In genomic region chr16:57043248-57043647, GRCh38 we compare ENCODE assay signal across 23 cellular contexts. TPM values are rescaled to one million over a fixed set of nuclear protein-coding genes. Genes with fewer than 3 reads are reported as not detected.
A peak's percentile ranks its signal among the peaks of the same experiment; 100 is the strongest.
DNase-seq lines count a peak whose midpoint lies in the region; ATAC-seq and TF ChIP-seq lines count a peak whose summit lies in the region.
"Had no signal": no experiment of that assay in that cellular context is flagged by ENCODE, and none has a peak within 500 bp of the region (broad histone marks: within the 10 kb centered on the region; RNA-seq: fewer than 3 reads in every experiment).

No MANE protein-coding gene starts in this region.

- H3K9me3 Mint-ChIP-seq in activated T-cell treated with anti-CD3 and anti-CD28 coated beads, Interleukin-2, amount 50 U/mL, for 24 hours = no peaks in the 10 kb centered on the region
- no peaks in the 10 kb centered on the region for H3K9me3 Mint-ChIP-seq in activated naive CD8-positive, alpha-beta T cell treated with anti-CD3 and anti-CD28 coated beads, Interleukin-2, amount 10 ng/mL, durations not matched to agents 7 days and 5 days
- H3K9me3 Mint-ChIP-seq in stimulated activated naive B cell treated with anti-CD40 and anti-IgM and Interleukin-4, amounts not matched to agents 10 μg/mL and 1 μg/mL and 100 μg/mL, for 72 hours = peaks cover 0 to 4% of the 10 kb centered on the region in 2 donors
- no peaks in the 10 kb centered on the region for H3K9me3 Mint-ChIP-seq in type B pancreatic cell

- peaks cover 92% of the 10 kb centered on the region for H3K36me3 Mint-ChIP-seq in activated T-cell treated with anti-CD3 and anti-CD28 coated beads, Interleukin-2, amount 50 U/mL, for 24 hours (ENCODE audit: low read depth)
- H3K36me3 Mint-ChIP-seq in activated naive CD8-positive, alpha-beta T cell treated with anti-CD3 and anti-CD28 coated beads, Interleukin-2, amount 10 ng/mL, durations not matched to agents 7 days and 5 days = peaks cover 35% of the 10 kb centered on the region
- H3K36me3 Mint-ChIP-seq in stimulated activated naive B cell treated with anti-CD40 and anti-IgM and Interleukin-4, amounts not matched to agents 10 μg/mL and 1 μg/mL and 100 μg/mL, for 72 hours = peaks cover 62 to 82% of the 10 kb centered on the region in 2 donors
- H3K36me3 Mint-ChIP-seq in type B pancreatic cell = no peaks in the 10 kb centered on the region
- H3K36me3 Mint-ChIP-seq: brain had no signal

- no peak for TF ChIP-seq CTCF in NB4 (IDR thresholded peaks at IDR 0.05; ENCODE audit: low read depth, low read length)
- no peak for TF ChIP-seq CTCF in type B pancreatic cell (conservative IDR thresholded peaks at IDR 0.05)

- no peak for ATAC-seq in activated naive CD8-positive, alpha-beta T cell treated with anti-CD3 and anti-CD28 coated beads, Interleukin-2, amount 10 ng/mL, durations not matched to agents 7 days and 5 days (ENCODE audit: low read depth)
- ATAC-seq in stimulated activated naive B cell treated with anti-CD40 and anti-IgM and Interleukin-4, amounts not matched to agents 10 μg/mL and 1 μg/mL and 100 μg/mL, for 72 hours (replicated peaks) = no peak
- no peak for ATAC-seq in GM18861 (IDR thresholded peaks at IDR 0.05; ENCODE audit: unreplicated experiment)
- ATAC-seq: HCT116, heart left ventricle, sciatic nerve had no signal

- no peak for TF ChIP-seq POLR2A in NB4 (IDR thresholded peaks at IDR 0.05; ENCODE audit: extremely low read depth, insufficient read length)

- POLR2A ChIA-PET in activated naive CD8-positive, alpha-beta T cell treated with anti-CD3 and anti-CD28 coated beads, Interleukin-2, amount 10 ng/mL, durations not matched to agents 7 days and 5 days (lab: Charles Lee) = interaction anchor here (5.8 to 6.2 kb wide), 2 partner anchors 21 to 55 kb away, joined by 63 to 75 read pairs; partner anchors contain the start of gene NLRC5

- no peaks in the 10 kb centered on the region for H3K27me3 Mint-ChIP-seq in activated T-cell treated with anti-CD3 and anti-CD28 coated beads, Interleukin-2, amount 50 U/mL, for 24 hours
- no peaks in the 10 kb centered on the region for H3K27me3 Mint-ChIP-seq in activated naive CD8-positive, alpha-beta T cell treated with anti-CD3 and anti-CD28 coated beads, Interleukin-2, amount 10 ng/mL, durations not matched to agents 7 days and 5 days
- H3K27me3 Mint-ChIP-seq in stimulated activated naive B cell treated with anti-CD40 and anti-IgM and Interleukin-4, amounts not matched to agents 10 μg/mL and 1 μg/mL and 100 μg/mL, for 72 hours = no peaks in the 10 kb centered on the region
- H3K27me3 Mint-ChIP-seq in type B pancreatic cell = no peaks in the 10 kb centered on the region
- H3K27me3 Mint-ChIP-seq: brain had no signal

- H3K4me1 Mint-ChIP-seq in activated T-cell treated with anti-CD3 and anti-CD28 coated beads, Interleukin-2, amount 50 U/mL, for 24 hours (ENCODE audit: low read depth) = peaks cover 82% of the 10 kb centered on the region
- peaks cover 57% of the 10 kb centered on the region for H3K4me1 Mint-ChIP-seq in activated naive CD8-positive, alpha-beta T cell treated with anti-CD3 and anti-CD28 coated beads, Interleukin-2, amount 10 ng/mL, durations not matched to agents 7 days and 5 days
- H3K4me1 Mint-ChIP-seq in stimulated activated naive B cell treated with anti-CD40 and anti-IgM and Interleukin-4, amounts not matched to agents 10 μg/mL and 1 μg/mL and 100 μg/mL, for 72 hours = peaks cover 84 to 97% of the 10 kb centered on the region in 2 donors
- H3K4me1 Mint-ChIP-seq in type B pancreatic cell (ENCODE audit: unreplicated experiment) = peaks cover 11% of the 10 kb centered on the region

- DNase-seq in activated T-cell treated with anti-CD3 and anti-CD28 coated beads, Interleukin-2, amount 50 U/mL, for 24 hours = no peak
- no peak for DNase-seq in activated T-cell treated with anti-CD3 and anti-CD28 coated beads, Interleukin-2, amount 50 U/mL, for 1 hour
- peak; percentile 53 for DNase-seq in NB4 (ENCODE audit: low read depth)
- DNase-seq in activated naive CD8-positive, alpha-beta T cell treated with anti-CD3 and anti-CD28 coated beads, Interleukin-2, amount 10 ng/mL, durations not matched to agents 7 days and 5 days = no peak
- DNase-seq in stimulated activated naive B cell treated with anti-CD40 and anti-IgM and Interleukin-4, amounts not matched to agents 10 μg/mL and 1 μg/mL and 100 μg/mL, for 72 hours = no peak
- DNase-seq in type B pancreatic cell (ENCODE audit: extremely low spot score, unreplicated experiment) = no peak
- no peak for DNase-seq in GM19238 (ENCODE audit: insufficient read length, low spot score)
- DNase-seq: activated CD4-positive, CD25-positive, alpha-beta regulatory T cell treated with anti-CD3 and anti-CD28 coated beads, Interleukin-2, amount 50 U/mL, for 72 hours; activated effector memory CD4-positive, alpha-beta T cell treated with Interleukin-2 at 50 U/mL for 16 hours; GDM1; heart left ventricle; kidney glomerular epithelial cell; midbrain; NCI-H2081; NCI-H526; stimulated activated CD4-positive, alpha-beta T cell treated with anti-CD3 and anti-CD28 coated beads, Interleukin-2, amount 100 ng/mL, for 48 hours; stimulated activated CD8-positive, alpha-beta memory T cell treated with anti-CD3 and anti-CD28 coated beads, Interleukin-4, amount 100 ng/mL, for 48 hours; transverse colon had no signal

- H3K4me3 ChIP-seq in NB4 (ENCODE audit: low read depth, low read length) = peak overlapping the region; percentile 65
- H3K4me3 ChIP-seq: esophagus muscularis mucosa, heart left ventricle, transverse colon had no signal

- H3K4me3 Mint-ChIP-seq in activated T-cell treated with anti-CD3 and anti-CD28 coated beads, Interleukin-2, amount 50 U/mL, for 24 hours = peak overlapping the region; percentile 75
- H3K4me3 Mint-ChIP-seq in activated naive CD8-positive, alpha-beta T cell treated with anti-CD3 and anti-CD28 coated beads, Interleukin-2, amount 10 ng/mL, durations not matched to agents 7 days and 5 days = peak overlapping the region; percentile 80
- peak overlapping the region; percentile 53 for H3K4me3 Mint-ChIP-seq in stimulated activated naive B cell treated with anti-CD40 and anti-IgM and Interleukin-4, amounts not matched to agents 10 μg/mL and 1 μg/mL and 100 μg/mL, for 72 hours
- H3K4me3 Mint-ChIP-seq in type B pancreatic cell = no peak overlapping the region
- H3K4me3 Mint-ChIP-seq: brain had no signal

- peak overlapping the region; percentile 96 for H3K27ac Mint-ChIP-seq in activated T-cell treated with anti-CD3 and anti-CD28 coated beads, Interleukin-2, amount 50 U/mL, for 24 hours
- H3K27ac Mint-ChIP-seq in activated naive CD8-positive, alpha-beta T cell treated with anti-CD3 and anti-CD28 coated beads, Interleukin-2, amount 10 ng/mL, durations not matched to agents 7 days and 5 days = peak overlapping the region; percentile 98
- peak overlapping the region; percentile 97 for H3K27ac Mint-ChIP-seq in stimulated activated naive B cell treated with anti-CD40 and anti-IgM and Interleukin-4, amounts not matched to agents 10 μg/mL and 1 μg/mL and 100 μg/mL, for 72 hours
- H3K27ac Mint-ChIP-seq in type B pancreatic cell = no peak overlapping the region
- H3K27ac Mint-ChIP-seq: brain had no signal

RNA-seq across cellular contexts. Expression of gene CPNE2, which starts 49.1 kb away (rescaled TPM):
- total RNA-seq in activated naive CD8-positive, alpha-beta T cell treated with anti-CD3 and anti-CD28 coated beads, Interleukin-2, amount 10 ng/mL, durations not matched to agents 7 days and 5 days = 10 to 100 TPM; 11.0 to 11.4 TPM
- 28.8 and 32.0 TPM in 2 replicates for total RNA-seq in type B pancreatic cell (ENCODE audit: low replicate concordance)

RNA-seq across cellular contexts. Expression of gene NLRC5, which starts 53.9 kb away (rescaled TPM):
- 100 to 1,000 TPM; 401 to 414 TPM for total RNA-seq in activated naive CD8-positive, alpha-beta T cell treated with anti-CD3 and anti-CD28 coated beads, Interleukin-2, amount 10 ng/mL, durations not matched to agents 7 days and 5 days
- 1.7 and 2.7 TPM in 2 replicates for total RNA-seq in type B pancreatic cell (ENCODE audit: low replicate concordance)

Comparison
In these comparisons a context has a peak if more than half of its experiments do, and no peak if none do; other contexts are left out.
1. RNA of gene NLRC5, which starts 53.9 kb away (total RNA-seq): 401 to 414 TPM in activated naive CD8-positive, alpha-beta T cell treated with anti-CD3 and anti-CD28 coated beads, Interleukin-2, amount 10 ng/mL, durations not matched to agents 7 days and 5 days; 1.7 to 2.7 TPM in type B pancreatic cell; every median in the first group is over 100 times any median in the second.